ENCODE assay signal across 9 cellular contexts in genomic region chr11:61152816-61153592, GRCh38. TPM values are rescaled to one million over a fixed set of nuclear protein-coding genes. Genes with fewer than 3 reads are reported as not detected.
DNase-seq lines count a peak whose midpoint lies in the region; ATAC-seq and TF ChIP-seq lines count a peak whose summit lies in the region.
"Had no signal": no experiment of that assay in that cellular context is flagged by ENCODE, and none has a peak within 500 bp of the region (broad histone marks: within the 10 kb centered on the region; RNA-seq: fewer than 3 reads in every experiment).

No MANE protein-coding gene starts in this region.

- H3K27me3 Mint-ChIP-seq in effector memory CD8-positive, alpha-beta T cell: no peaks in the 10 kb centered on the region
- H3K27me3 Mint-ChIP-seq: T-cell had no signal

- H3K4me3 Mint-ChIP-seq in effector memory CD8-positive, alpha-beta T cell: no peak overlapping the region
- H3K4me3 Mint-ChIP-seq: T-cell had no signal

- H3K36me3 Mint-ChIP-seq in effector memory CD8-positive, alpha-beta T cell (ENCODE audit: insufficient read depth): no peaks in the 10 kb centered on the region

- H3K4me1 ChIP-seq in cardiac muscle cell (ENCODE audit: low read depth) (peaks cover 46% of the 10 kb centered on the region), muscle layer of duodenum (ENCODE audit: control insufficient read depth in 1 of 2, insufficient read depth in 2 of 2, low read length in 2 of 2) (peaks cover 40 to 56% of the 10 kb centered on the region in 2 donors)

- intact Hi-C loops in cardiac septum (cut with DNase I): no loop called here

- TF ChIP-seq CTCF in cardiac muscle cell (IDR thresholded peaks at IDR 0.05; ENCODE audit: low read depth, low read length) (no peak), epithelial cell of esophagus (IDR thresholded peaks at IDR 0.05; ENCODE audit: insufficient read depth, low read depth, low read length, missing control alignments) (no peak)

- H3K27ac Mint-ChIP-seq in effector memory CD8-positive, alpha-beta T cell: no peak overlapping the region
- H3K27ac Mint-ChIP-seq: T-cell had no signal

- peak in 1 of 2 donors; percentile 75 for DNase-seq in cardiac muscle cell (ENCODE audit: low read depth in 1 of 2, low spot score in 1 of 2)
- no peak for DNase-seq in cardiac septum (ENCODE audit: low spot score)
- peak; percentile 84 for DNase-seq in epithelial cell of esophagus (ENCODE audit: low read depth)
- DNase-seq in stimulated activated CD4-positive, alpha-beta T cell treated with anti-CD3 and anti-CD28 coated beads, Interleukin-4, amount 100 ng/mL, for 1 hour: no peak
- no peak for DNase-seq in retina
- DNase-seq in effector memory CD8-positive, alpha-beta T cell: no peak
- DNase-seq in DMS 273 (lab: John Stamatoyannopoulos, UW; ENCODE audit: unreplicated experiment): no peak
- DNase-seq: T-cell had no signal

- H3K4me1 Mint-ChIP-seq in effector memory CD8-positive, alpha-beta T cell (ENCODE audit: low read depth in 2 of 2): peaks cover 5 to 10% of the 10 kb centered on the region in 2 donors

- no peaks in the 10 kb centered on the region for H3K9me3 ChIP-seq in cardiac muscle cell (ENCODE audit: low read depth)
- H3K9me3 ChIP-seq in muscle layer of duodenum (ENCODE audit: control insufficient read depth in 1 of 2, low read length in 2 of 2): peaks cover 0 to 4% of the 10 kb centered on the region in 2 donors

- H3K9me3 Mint-ChIP-seq in effector memory CD8-positive, alpha-beta T cell: peaks cover 6 to 14% of the 10 kb centered on the region in 2 donors

- H3K36me3 ChIP-seq in cardiac muscle cell: no peaks in the 10 kb centered on the region
- peaks cover 0 to 5% of the 10 kb centered on the region in 2 donors for H3K36me3 ChIP-seq in muscle layer of duodenum (ENCODE audit: control insufficient read depth in 1 of 2, insufficient read depth in 2 of 2, low read length in 2 of 2)

- H3K27ac ChIP-seq in cardiac muscle cell (peak overlapping the region; percentile 86), muscle layer of duodenum (ENCODE audit: low read length) (peak overlapping the region; percentile 86)

- ATAC-seq in effector memory CD8-positive, alpha-beta T cell (replicated peaks): no peak
- ATAC-seq: T-cell had no signal

- H3K27me3 ChIP-seq in cardiac muscle cell: no peaks in the 10 kb centered on the region
- H3K27me3 ChIP-seq in muscle layer of duodenum (ENCODE audit: low read depth, low read length): no peaks in the 10 kb centered on the region

- H3K4me3 ChIP-seq in cardiac muscle cell (no peak overlapping the region), epithelial cell of esophagus (ENCODE audit: low read length) (no peak overlapping the region), muscle layer of duodenum (ENCODE audit: low read depth in 1 of 2, low read length in 2 of 2) (no peak overlapping the region)

RNA-seq across cellular contexts. Expression of gene VPS37C, which starts 8.2 kb away (rescaled TPM):
- 22.0 and 24.6 TPM in 2 replicates for total RNA-seq in cardiac muscle cell
- polyA plus RNA-seq in cardiac muscle cell: 19.2 and 20.8 TPM in 2 replicates
- total RNA-seq in cardiac septum: 19.6 TPM

RNA-seq across cellular contexts. Expression of gene PGA3, which starts 50.3 kb away (rescaled TPM):
- total RNA-seq in cardiac muscle cell (not detected in 2 replicates), cardiac septum (0.24 TPM)
- not detected in 2 replicates for polyA plus RNA-seq in cardiac muscle cell
- total RNA-seq: T-cell had no signal

RNA-seq across cellular contexts. Expression of gene CD5, which starts 50.7 kb away (rescaled TPM):
- not detected in 2 replicates for total RNA-seq in cardiac muscle cell
- not detected in 2 replicates for polyA plus RNA-seq in cardiac muscle cell
- not detected for total RNA-seq in cardiac septum
